ENCODE assay signal across 19 cellular contexts in the genomic region with DNA sequence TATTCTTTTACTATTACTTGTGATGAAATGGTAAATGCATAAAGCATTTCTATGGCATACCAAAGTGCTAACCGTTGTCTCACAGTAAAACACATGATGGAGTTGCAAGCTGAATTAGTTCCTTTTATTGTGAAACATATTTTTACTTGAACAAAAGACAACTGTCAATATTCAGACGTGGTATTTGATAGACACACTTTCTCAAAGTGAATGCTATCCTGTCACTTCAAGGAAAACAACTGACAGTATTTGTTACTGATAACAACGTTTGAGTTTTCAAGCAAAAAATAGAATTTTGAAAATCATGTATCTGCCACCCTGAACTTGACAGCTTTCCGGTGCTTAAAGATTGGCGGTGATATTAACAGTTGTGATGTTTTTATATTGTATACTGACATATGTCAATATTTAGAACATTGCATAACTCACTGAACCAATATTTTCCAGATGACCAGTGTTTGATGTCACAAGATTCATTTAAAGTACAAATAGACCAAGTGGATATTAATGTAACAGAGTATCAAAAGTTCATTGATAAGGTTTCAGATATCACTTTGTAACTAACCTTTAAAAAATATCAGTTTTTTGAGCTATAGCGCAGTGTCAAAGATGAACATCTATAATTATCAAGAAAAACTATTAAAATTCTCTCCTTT.
A peak's percentile ranks its signal among the peaks of the same experiment; 100 is the strongest.
DNase-seq lines count a peak whose midpoint lies in the region; ATAC-seq, FAIRE-seq and TF ChIP-seq lines count a peak whose summit lies in the region.
"Had no signal": no experiment of that assay in that cellular context is flagged by ENCODE, and none has a peak within 500 bp of the region (broad histone marks: within the 10 kb centered on the region; RNA-seq: fewer than 3 reads in every experiment).

No MANE protein-coding gene starts in this region.

- ATAC-seq in A549 (no peak), PC-3 (no peak), HepG2 (no peak), HG02870 (IDR thresholded peaks at IDR 0.05; ENCODE audit: unreplicated experiment) (no peak)
- ATAC-seq: HCT116 had no signal

- POLR2A ChIA-PET in A549 (lab: Yijun Ruan, JAX), result no interaction called here
- POLR2A ChIA-PET in PC-3 (lab: Charles Lee; ENCODE audit: unreplicated experiment), result no interaction called here
- POLR2A ChIA-PET in HepG2 (lab: Yijun Ruan, JAX), result no interaction called here

- TF ChIP-seq POLR2A in A549 (IDR thresholded peaks at IDR 0.05; ENCODE audit: low read length) (no peak), HepG2 (IDR thresholded peaks at IDR 0.05; ENCODE audit: insufficient read depth in 1 of 2, low read depth in 2 of 2, low read length in 2 of 2) (no peak)

- H3K4me3 ChIP-seq in A549 (no peak overlapping the region), PC-3 (ENCODE audit: low read length) (no peak overlapping the region), HepG2 (replicated peaks in 1 of 3; ENCODE audit: insufficient read depth in 1 of 3, low read depth in 2 of 3, low read length in 3 of 3) (no peak overlapping the region), ascending aorta (no peak overlapping the region)

- H3K9me2 ChIP-seq in PC-3 (replicated peaks; ENCODE audit: low read length), result no peaks in the 10 kb centered on the region

- TF ChIP-seq EP300 in A549 (IDR thresholded peaks at IDR 0.05) (no peak), HepG2 (IDR thresholded peaks at IDR 0.05; ENCODE audit: low read depth in 2 of 2, low read length in 2 of 2) (no peak), HepG2 (CRISPR knock-in tag; IDR thresholded peaks at IDR 0.05; ENCODE audit: borderline replicate concordance) (no peak)

- H3K4me2 ChIP-seq in A549 (no peak overlapping the region), PC-3 (ENCODE audit: low read length) (no peak overlapping the region), HepG2 (ENCODE audit: low read depth, low read length) (no peak overlapping the region)

- intact Hi-C loops in PC-3 (cut with micrococcal nuclease), result loop anchor here (5.0 kb wide), 2 partner anchors 79 to 424 kb away; no protein-coding TSS in a partner anchor
- intact Hi-C loops in HepG2 (cut with micrococcal nuclease; ENCODE audit: unreplicated experiment), result loop anchor here (5.0 kb wide), 1 partner anchor 99 kb away; no protein-coding TSS in a partner anchor
- intact Hi-C loops in activated T-helper 1 cell treated with anti-CD3 and anti-CD28 coated beads, Interleukin-12 subunit alpha, Interleukin-12 subunit beta, Interleukin-2, Interleukin-4 antibody, amounts not matched to agents 30 ng/mL and 10 ng/mL and 1 ng/mL, durations not matched to agents 14 hours and 24 hours and 36 hours (cut with micrococcal nuclease), result loop anchor here (10.0 kb wide), 1 partner anchor 159 kb away; no protein-coding TSS in a partner anchor
- intact Hi-C loops in ascending aorta (cut with DNase I), result loop anchor here (5.0 kb wide), 1 partner anchor 39 kb away; no protein-coding TSS in a partner anchor

- H4K20me1 ChIP-seq in PC-3 (ENCODE audit: low read length), result no peaks in the 10 kb centered on the region
- no peaks in the 10 kb centered on the region for H4K20me1 ChIP-seq in HepG2 (ENCODE audit: insufficient read depth, low read length)

- FAIRE-seq in A549 (lab: Jason Lieb, UNC) (peak; percentile 85), endometrium (lab: Jason Lieb, UNC) (peak; percentile 21), HepG2 (lab: Jason Lieb, UNC) (no peak)
- FAIRE-seq: D721Med had no signal

- H3K4me1 ChIP-seq in A549, result no peaks in the 10 kb centered on the region
- no peaks in the 10 kb centered on the region for H3K4me1 ChIP-seq in PC-3 (ENCODE audit: insufficient read depth, low read length)
- peaks cover 7% of the 10 kb centered on the region for H3K4me1 ChIP-seq in HepG2 (ENCODE audit: insufficient read depth, low read length)
- no peaks in the 10 kb centered on the region for H3K4me1 ChIP-seq in ascending aorta
- H3K4me1 ChIP-seq: BE2C had no signal

- no peaks in the 10 kb centered on the region for H3K27me3 Mint-ChIP-seq in activated T-helper 1 cell treated with anti-CD3 and anti-CD28 coated beads, Interleukin-12 subunit alpha, Interleukin-12 subunit beta, Interleukin-2, Interleukin-4 antibody, amounts not matched to agents 30 ng/mL and 10 ng/mL and 1 ng/mL, durations not matched to agents 14 hours and 24 hours and 36 hours (ENCODE audit: insufficient read depth)
- H3K27me3 Mint-ChIP-seq: CD4-positive, alpha-beta T cell had no signal

- H3K27me3 ChIP-seq in PC-3 (ENCODE audit: low read length) (no peaks in the 10 kb centered on the region), HepG2 (ENCODE audit: control insufficient read depth in 1 of 2, insufficient read depth in 2 of 2, low read length in 2 of 2) (no peaks in the 10 kb centered on the region), ascending aorta (no peaks in the 10 kb centered on the region)
- H3K27me3 ChIP-seq: BE2C had no signal

- no peaks in the 10 kb centered on the region for H3K9me3 Mint-ChIP-seq in activated T-helper 1 cell treated with anti-CD3 and anti-CD28 coated beads, Interleukin-12 subunit alpha, Interleukin-12 subunit beta, Interleukin-2, Interleukin-4 antibody, amounts not matched to agents 30 ng/mL and 10 ng/mL and 1 ng/mL, durations not matched to agents 14 hours and 24 hours and 36 hours
- H3K9me3 Mint-ChIP-seq: CD4-positive, alpha-beta T cell had no signal

- DNase-seq in A549 (ENCODE audit: low read depth in 1 of 2, low spot score in 1 of 2), result no peak
- peak; percentile 2 for DNase-seq in PC-3
- peak; percentile 21 for DNase-seq in HepG2 (ENCODE audit: low spot score)
- DNase-seq in activated T-helper 1 cell treated with anti-CD3 and anti-CD28 coated beads, Interleukin-12 subunit alpha, Interleukin-12 subunit beta, Interleukin-2, Interleukin-4 antibody, amounts not matched to agents 30 ng/mL and 10 ng/mL and 1 ng/mL, durations not matched to agents 14 hours and 24 hours and 36 hours (ENCODE audit: low spot score), result no peak
- no peak for DNase-seq in mesenteric fat pad (ENCODE audit: low spot score)
- no peak for DNase-seq in ascending aorta (ENCODE audit: low spot score in 2 of 2)
- DNase-seq: ACHN; BE2C; C1 segment of cervical spinal cord; Caco-2; CD4-positive, alpha-beta T cell; DMS79 treated with DMSO at 0.1 percent for 48 hours; GF-D8; GOT3; H7 had no signal

- no peak for TF ChIP-seq CTCF in A549 (IDR thresholded peaks at IDR 0.05)
- TF ChIP-seq CTCF in PC-3 (conservative IDR thresholded peaks at IDR 0.05; ENCODE audit: low read depth, low read length), result no peak
- no peak for TF ChIP-seq CTCF in HepG2 (CRISPR knock-in tag; IDR thresholded peaks at IDR 0.05)
- no peak for TF ChIP-seq CTCF in ascending aorta (IDR thresholded peaks at IDR 0.05)

- H3K36me3 ChIP-seq in PC-3 (ENCODE audit: low read depth, low read length), result no peaks in the 10 kb centered on the region; the same call in none of the 2 replicates
- peaks cover 1 to 4% of the 10 kb centered on the region in 2 experiments; a peak in 3 of 5 replicates for H3K36me3 ChIP-seq in HepG2 (replicated peaks in 1 of 2; ENCODE audit: control insufficient read depth in 1 of 2, insufficient read depth in 2 of 2, low read length in 2 of 2)
- H3K36me3 ChIP-seq in ascending aorta, result peaks cover 0 to 7% of the 10 kb centered on the region in 2 donors
- H3K36me3 ChIP-seq: BE2C had no signal

- H3K9me3 ChIP-seq in A549 (no peaks in the 10 kb centered on the region), PC-3 (ENCODE audit: low read length) (no peaks in the 10 kb centered on the region), HepG2 (ENCODE audit: low read length) (no peaks in the 10 kb centered on the region), ascending aorta (no peaks in the 10 kb centered on the region)
- H3K9me3 ChIP-seq: BE2C, Caco-2 had no signal

- H3F3A ChIP-seq in PC-3 (ENCODE audit: low read length, unreplicated experiment), result no peaks in the 10 kb centered on the region

- TF ChIP-seq RAD21 in A549 (conservative IDR thresholded peaks at IDR 0.05 in 1 of 2, IDR thresholded peaks at IDR 0.05 in 1 of 2) (no peak), HepG2 (CRISPR knock-in tag; IDR thresholded peaks at IDR 0.05) (no peak)

- CTCF ChIA-PET in A549 (lab: Yijun Ruan, JAX), result interaction anchor here (0.6 to 0.7 kb wide), 2 partner anchors 8 to 120 kb away, joined by 3 to 4 read pairs; no protein-coding TSS in a partner anchor
- CTCF ChIA-PET in PC-3 (lab: Charles Lee), result no interaction called here
- CTCF ChIA-PET in HepG2 (lab: Yijun Ruan, JAX; ENCODE audit: low intra/inter-chr PET ratio, low total read pairs), result no interaction called here

- no peak overlapping the region for H3K27ac Mint-ChIP-seq in activated T-helper 1 cell treated with anti-CD3 and anti-CD28 coated beads, Interleukin-12 subunit alpha, Interleukin-12 subunit beta, Interleukin-2, Interleukin-4 antibody, amounts not matched to agents 30 ng/mL and 10 ng/mL and 1 ng/mL, durations not matched to agents 14 hours and 24 hours and 36 hours
- H3K27ac Mint-ChIP-seq: CD4-positive, alpha-beta T cell had no signal

- no peak overlapping the region for H2AFZ ChIP-seq in PC-3 (ENCODE audit: low read length)
- H2AFZ ChIP-seq in HepG2 (ENCODE audit: low read length), result no peak overlapping the region

- H3K79me2 ChIP-seq in PC-3 (ENCODE audit: low read length), result no peaks in the 10 kb centered on the region
- no peaks in the 10 kb centered on the region for H3K79me2 ChIP-seq in HepG2 (ENCODE audit: insufficient read depth, low read length)

- no peaks in the 10 kb centered on the region for H3K36me3 Mint-ChIP-seq in activated T-helper 1 cell treated with anti-CD3 and anti-CD28 coated beads, Interleukin-12 subunit alpha, Interleukin-12 subunit beta, Interleukin-2, Interleukin-4 antibody, amounts not matched to agents 30 ng/mL and 10 ng/mL and 1 ng/mL, durations not matched to agents 14 hours and 24 hours and 36 hours (ENCODE audit: low read depth)

- in situ Hi-C loops in HepG2 (cut with HindIII; ENCODE audit: extremely low pct_ligation_motif_present, low pct_unique_long_range_greater_than_20kb), result loop anchor here (25.0 kb wide), 1 partner anchor 849 kb away; no protein-coding TSS in a partner anchor

- no peaks in the 10 kb centered on the region for H3K4me1 Mint-ChIP-seq in activated T-helper 1 cell treated with anti-CD3 and anti-CD28 coated beads, Interleukin-12 subunit alpha, Interleukin-12 subunit beta, Interleukin-2, Interleukin-4 antibody, amounts not matched to agents 30 ng/mL and 10 ng/mL and 1 ng/mL, durations not matched to agents 14 hours and 24 hours and 36 hours (ENCODE audit: low read depth)

- BruUV-seq in PC-3 (replicated peaks; lab: Mats Ljungman, UMichigan) (no TSS peak), HepG2 (replicated peaks; lab: Mats Ljungman, UMichigan) (no TSS peak)

- H3K4me3 Mint-ChIP-seq in activated T-helper 1 cell treated with anti-CD3 and anti-CD28 coated beads, Interleukin-12 subunit alpha, Interleukin-12 subunit beta, Interleukin-2, Interleukin-4 antibody, amounts not matched to agents 30 ng/mL and 10 ng/mL and 1 ng/mL, durations not matched to agents 14 hours and 24 hours and 36 hours, result no peak overlapping the region
- H3K4me3 Mint-ChIP-seq: CD4-positive, alpha-beta T cell had no signal

- H3K27ac ChIP-seq in A549, result no peak overlapping the region
- no peak overlapping the region for H3K27ac ChIP-seq in PC-3 (ENCODE audit: low read length)
- H3K27ac ChIP-seq in HepG2 (ENCODE audit: extremely low read length, insufficient read depth, low read length), result no peak overlapping the region
- H3K27ac ChIP-seq in ascending aorta, result no peak overlapping the region

- WGBS in A549 (ENCODE audit: missing lambda C conversion rate), result 54% methylated on average over 6 of the region's 6 CpGs
- 63% methylated on average over 6 of the region's 6 CpGs for WGBS in HepG2 (ENCODE audit: low lambda C conversion rate)

- H3K9ac ChIP-seq in PC-3 (ENCODE audit: low read length) (no peak overlapping the region), HepG2 (ENCODE audit: insufficient read depth, low read depth, low read length) (no peak overlapping the region)

Comparison
In these comparisons a context has a peak if more than half of its experiments do, and no peak if none do; other contexts are left out.
1. DNase-seq: peak in PC-3 (single experiment) and HepG2 (single experiment); none in A549 (0 of 2), activated T-helper 1 cell treated with anti-CD3 and anti-CD28 coated beads, Interleukin-12 subunit alpha, Interleukin-12 subunit beta, Interleukin-2, Interleukin-4 antibody, amounts not matched to agents 30 ng/mL and 10 ng/mL and 1 ng/mL, durations not matched to agents 14 hours and 24 hours and 36 hours (single experiment), mesenteric fat pad (single experiment) and ascending aorta (0 of 2).